In genomic region chr6:117506180-117506835, GRCh38 we compare ENCODE assay signal across 19 cellular contexts. TPM values are rescaled to one million over a fixed set of nuclear protein-coding genes. Genes with fewer than 3 reads are reported as not detected.
DNase-seq lines count a peak whose midpoint lies in the region; ATAC-seq and TF ChIP-seq lines count a peak whose summit lies in the region.
"Had no signal": no experiment of that assay in that cellular context is flagged by ENCODE, and none has a peak within 500 bp of the region (broad histone marks: within the 10 kb centered on the region; RNA-seq: fewer than 3 reads in every experiment).

No MANE protein-coding gene starts in this region.

- no peak overlapping the region for H3K27ac ChIP-seq in PC-3 (ENCODE audit: low read length)
- H3K27ac ChIP-seq: parathyroid adenoma, Peyer's patch, spleen, stomach had no signal

- H4K20me1 ChIP-seq in PC-3 (ENCODE audit: low read length), result no peaks in the 10 kb centered on the region

- TF ChIP-seq CTCF in AG10803 (conservative IDR thresholded peaks at IDR 0.05; ENCODE audit: low read length) (no peak), PC-3 (conservative IDR thresholded peaks at IDR 0.05; ENCODE audit: low read depth, low read length) (no peak), endothelial cell (IDR thresholded peaks at IDR 0.05; ENCODE audit: unreplicated experiment) (no peak), Calu3 (IDR thresholded peaks at IDR 0.05; ENCODE audit: unreplicated experiment) (no peak), GM13976 (IDR thresholded peaks at IDR 0.05; ENCODE audit: borderline replicate concordance, control extremely low read depth, extremely low read depth, insufficient read depth, missing control alignments) (no peak)

- H3K4me1 Mint-ChIP-seq in endothelial cell (ENCODE audit: unreplicated experiment) (peaks cover 73% of the 10 kb centered on the region), Calu3 (ENCODE audit: low read depth, unreplicated experiment) (peaks cover 47% of the 10 kb centered on the region)
- H3K4me1 Mint-ChIP-seq: T-helper 17 cell had no signal

- H3K9me2 ChIP-seq in PC-3 (replicated peaks; ENCODE audit: low read length), result no peaks in the 10 kb centered on the region

- peaks cover 14% of the 10 kb centered on the region for H3K79me2 ChIP-seq in PC-3 (ENCODE audit: low read length)
- H3K79me2 ChIP-seq: parathyroid adenoma had no signal

- POLR2A ChIA-PET in PC-3 (lab: Charles Lee; ENCODE audit: unreplicated experiment), result no interaction called here

- H3K27ac Mint-ChIP-seq in endothelial cell (ENCODE audit: unreplicated experiment) (peak overlapping the region; percentile 68), Calu3 (ENCODE audit: unreplicated experiment) (no peak overlapping the region)
- H3K27ac Mint-ChIP-seq: T-helper 17 cell had no signal

- H3K27me3 Mint-ChIP-seq in endothelial cell (ENCODE audit: unreplicated experiment) (peaks cover 4% of the 10 kb centered on the region), Calu3 (ENCODE audit: unreplicated experiment) (no peaks in the 10 kb centered on the region)

- intact Hi-C loops in PC-3 (cut with micrococcal nuclease), result no loop called here
- intact Hi-C loops in Calu3 (cut with micrococcal nuclease; ENCODE audit: unreplicated experiment), result no loop called here

- H3K4me3 Mint-ChIP-seq in endothelial cell (ENCODE audit: unreplicated experiment) (no peak overlapping the region), Calu3 (ENCODE audit: low read depth, unreplicated experiment) (no peak overlapping the region)
- H3K4me3 Mint-ChIP-seq: T-helper 17 cell had no signal

- in situ Hi-C loops in GM13976 (cut with MboI; ENCODE audit: low sequenced_read_pairs, unreplicated experiment), result no loop called here

- H3K9me3 ChIP-seq in PC-3 (ENCODE audit: low read length), result no peaks in the 10 kb centered on the region
- H3K9me3 ChIP-seq: HAP-1, Peyer's patch, spleen, stomach had no signal

- H3K4me2 ChIP-seq in PC-3 (ENCODE audit: low read length), result no peak overlapping the region

- no peak overlapping the region for H2AFZ ChIP-seq in PC-3 (ENCODE audit: low read length)
- H2AFZ ChIP-seq: parathyroid adenoma had no signal

- no peaks in the 10 kb centered on the region for H3K9me3 Mint-ChIP-seq in endothelial cell (ENCODE audit: unreplicated experiment)
- no peaks in the 10 kb centered on the region for H3K9me3 Mint-ChIP-seq in Calu3 (ENCODE audit: low read depth, unreplicated experiment)

- no TSS peak for BruUV-seq in PC-3 (replicated peaks; lab: Mats Ljungman, UMichigan)
- BruUV-seq in Calu3 (replicated peaks; lab: Mats Ljungman, UMichigan), result no TSS peak

- peak; percentile 46; the same call in 1 of the 2 replicates for ATAC-seq in PC-3
- ATAC-seq: T-helper 17 cell had no signal

- no peaks in the 10 kb centered on the region for H3K27me3 ChIP-seq in PC-3 (ENCODE audit: low read length)
- H3K27me3 ChIP-seq: Peyer's patch, spleen, stomach had no signal

- no peaks in the 10 kb centered on the region; the same call in 1 of the 2 replicates for H3K4me1 ChIP-seq in PC-3 (ENCODE audit: insufficient read depth, low read length)
- H3K4me1 ChIP-seq: Peyer's patch, spleen had no signal

- CTCF ChIA-PET in PC-3 (lab: Charles Lee), result no interaction called here
- CTCF ChIA-PET in Calu3 (lab: Charles Lee), result no interaction called here

- H3K4me3 ChIP-seq in AG10803 (ENCODE audit: low read length) (no peak overlapping the region), PC-3 (ENCODE audit: low read length) (no peak overlapping the region)
- H3K4me3 ChIP-seq: HAP-1, Peyer's patch, spleen, stomach had no signal

- peaks cover 62% of the 10 kb centered on the region for H3K36me3 Mint-ChIP-seq in endothelial cell (ENCODE audit: low read depth, unreplicated experiment)
- H3K36me3 Mint-ChIP-seq in Calu3 (ENCODE audit: insufficient read depth, unreplicated experiment), result peaks cover 8% of the 10 kb centered on the region

- no peaks in the 10 kb centered on the region; the same call in none of the 2 replicates for H3K36me3 ChIP-seq in PC-3 (ENCODE audit: low read depth, low read length)

- DNase-seq in AG10803 (ENCODE audit: low read depth) (peak; percentile 73), PC-3 (no peak), endothelial cell (ENCODE audit: low spot score) (no peak), myocyte (ENCODE audit: low read depth) (peak; percentile 68), Calu3 (no peak), hippocampal formation (lab: John Stamatoyannopoulos, UW) (no peak), GM13976 (ENCODE audit: low spot score) (no peak), NCI-H2227 (lab: John Stamatoyannopoulos, UW; ENCODE audit: unreplicated experiment) (no peak)
- DNase-seq: activated CD8-positive, alpha-beta memory T cell treated with anti-CD3 and anti-CD28 coated beads, Interleukin-2, amount 50 U/mL, for 4 hours; activated naive CD4-positive, alpha-beta T cell treated with anti-CD3 and anti-CD28 coated beads, Interleukin-2, amount 50 U/mL, for 16 hours; Karpas-422; NCI-H187; NCI-H526 treated with DMSO at 0.1 percent for 48 hours; Peyer's patch; spleen; stomach; T-helper 17 cell had no signal

- H3F3A ChIP-seq in PC-3 (ENCODE audit: low read length, unreplicated experiment), result no peaks in the 10 kb centered on the region

- H3K9ac ChIP-seq in PC-3 (ENCODE audit: low read length), result no peak overlapping the region
- H3K9ac ChIP-seq: parathyroid adenoma had no signal

RNA-seq across cellular contexts. Expression of gene DCBLD1, which starts 23.8 kb away (rescaled TPM):
- total RNA-seq in PC-3 (2014; rRNA removed) (31.1 and 35.9 TPM in 2 replicates), endothelial cell (ENCODE audit: unreplicated experiment) (203 TPM), myocyte (14.1 and 18.3 TPM in 2 replicates), Calu3 (2022) (22.3 and 28.2 TPM in 2 replicates)
- polyA plus RNA-seq in myocyte (2012), result 22.5 TPM

Comparison
In these comparisons a context has a peak if more than half of its experiments do, and no peak if none do; other contexts are left out.
1. DNase-seq: peak in AG10803 (single experiment) and myocyte (single experiment); none in PC-3 (single experiment), endothelial cell (single experiment), Calu3 (single experiment), hippocampal formation (0 of 2), GM13976 (single experiment) and NCI-H2227 (single experiment).